8 cellular contexts compared by ENCODE assay signal in genomic region chr12:49233842-49234526, GRCh38. TPM values are rescaled to one million over a fixed set of nuclear protein-coding genes. Genes with fewer than 3 reads are reported as not detected.
DNase-seq lines count a peak whose midpoint lies in the region; ATAC-seq and TF ChIP-seq lines count a peak whose summit lies in the region.

No MANE protein-coding gene starts in this region.

- no peak overlapping the region for H2BK5ac ChIP-seq in mesenchymal stem cell (ENCODE audit: low read depth, low read length, poor library complexity, severe bottlenecking)

- CTCF ChIA-PET in Panc1 (lab: Charles Lee) = interaction anchor here (0.8 kb wide), 1 partner anchor 9 kb away, joined by 12 read pairs; no protein-coding TSS in a partner anchor

- no peaks in the 10 kb centered on the region for H3K36me3 ChIP-seq in BLaER1
- H3K36me3 ChIP-seq in HUES64 (ENCODE audit: insufficient read depth, low read length) = no peaks in the 10 kb centered on the region
- H3K36me3 ChIP-seq in Panc1 (ENCODE audit: control insufficient read depth, insufficient read depth, low read length) = no peaks in the 10 kb centered on the region
- no peaks in the 10 kb centered on the region for H3K36me3 ChIP-seq in mesenchymal stem cell (ENCODE audit: control insufficient read depth in 1 of 2, insufficient read depth in 2 of 2, low read depth in 1 of 2, low read length in 2 of 2)

- H3K4me1 ChIP-seq in BLaER1 (peaks cover 25% of the 10 kb centered on the region), HUES64 (ENCODE audit: insufficient read depth, low read length) (peaks cover 24% of the 10 kb centered on the region), Panc1 (ENCODE audit: control insufficient read depth, insufficient read depth, low read length) (peaks cover 4% of the 10 kb centered on the region; the same call in 1 of the 2 replicates), mesenchymal stem cell (ENCODE audit: control insufficient read depth, insufficient read depth, low read depth, low read length) (peaks cover 14% of the 10 kb centered on the region)

- H2AFZ ChIP-seq in mesenchymal stem cell (ENCODE audit: low read depth, low read length) = peak overlapping the region; percentile 6

- H3K79me1 ChIP-seq in mesenchymal stem cell (replicated peaks; ENCODE audit: low read length, poor library complexity, severe bottlenecking) = peaks cover 5% of the 10 kb centered on the region

- no peaks in the 10 kb centered on the region for H3K27me3 Mint-ChIP-seq in stimulated activated naive CD8-positive, alpha-beta T cell treated with anti-CD3 and anti-CD28 coated beads, Interleukin-15, amount 100 ng/mL, for 72 hours

- peak overlapping the region; percentile 75 to 91 for H3K18ac ChIP-seq in mesenchymal stem cell (ENCODE audit: low read depth in 1 of 2, low read length in 2 of 2)

- H2AK5ac ChIP-seq in mesenchymal stem cell (ENCODE audit: low read length, severe bottlenecking) = peak overlapping the region; percentile 18

- H3K4me1 Mint-ChIP-seq in stimulated activated naive CD8-positive, alpha-beta T cell treated with anti-CD3 and anti-CD28 coated beads, Interleukin-15, amount 100 ng/mL, for 72 hours = peaks cover 23% of the 10 kb centered on the region

- in situ Hi-C loops in Panc1 (cut with HindIII; ENCODE audit: low pct_unique_long_range_greater_than_20kb, low sequenced_read_pairs) = no loop called here

- H2BK12ac ChIP-seq in mesenchymal stem cell (ENCODE audit: low read length in 2 of 2) = peak overlapping the region; percentile 44 to 92

- ATAC-seq in Panc1 (no peak), GM19467 (IDR thresholded peaks at IDR 0.05; ENCODE audit: unreplicated experiment) (no peak)
- no peak for ATAC-seq in stimulated activated naive CD8-positive, alpha-beta T cell treated with anti-CD3 and anti-CD28 coated beads, Interleukin-15, amount 100 ng/mL, for 72 hours

- H3K4ac ChIP-seq in mesenchymal stem cell (ENCODE audit: low read depth in 1 of 2, low read length in 2 of 2) = peak overlapping the region; percentile 73 to 86

- H3K9ac ChIP-seq in BLaER1 = peak overlapping the region; percentile 80
- H3K9ac ChIP-seq in HUES64 (ENCODE audit: low read depth, low read length) = peak overlapping the region; percentile 87; the same call in 1 of the 2 replicates
- peak overlapping the region; percentile 96 for H3K9ac ChIP-seq in mesenchymal stem cell (ENCODE audit: low read length)

- H3K4me2 ChIP-seq in BLaER1 (peak overlapping the region; percentile 98), mesenchymal stem cell (ENCODE audit: low read length, poor library complexity, severe bottlenecking) (peak overlapping the region; percentile 83)

- peak overlapping the region in 1 of 2 donors; percentile 87 for H3K27ac Mint-ChIP-seq in stimulated activated naive CD8-positive, alpha-beta T cell treated with anti-CD3 and anti-CD28 coated beads, Interleukin-15, amount 100 ng/mL, for 72 hours

- no peak overlapping the region for H2BK15ac ChIP-seq in mesenchymal stem cell (ENCODE audit: low read depth, poor library complexity, severe bottlenecking)

- H4K91ac ChIP-seq in mesenchymal stem cell (ENCODE audit: low read length) = peak overlapping the region; percentile 14

- no peaks in the 10 kb centered on the region for H3K9me3 Mint-ChIP-seq in stimulated activated naive CD8-positive, alpha-beta T cell treated with anti-CD3 and anti-CD28 coated beads, Interleukin-15, amount 100 ng/mL, for 72 hours

- H3K14ac ChIP-seq in mesenchymal stem cell (ENCODE audit: low read length in 2 of 2) = peak overlapping the region in 1 of 2 experiments; percentile 73

- H3K4me3 ChIP-seq in BLaER1 = peak overlapping the region; percentile 71
- peak overlapping the region; percentile 81 for H3K4me3 ChIP-seq in HUES64 (ENCODE audit: low read length)
- H3K4me3 ChIP-seq in Panc1 (ENCODE audit: low read depth in 2 of 2, low read length in 2 of 2) = peak overlapping the region in 1 of 2 experiments; percentile 29; a peak in 1 of 4 replicates
- peak overlapping the region; percentile 11 to 75 for H3K4me3 ChIP-seq in mesenchymal stem cell (ENCODE audit: insufficient read depth in 1 of 2, low read depth in 1 of 2, low read length in 2 of 2)

- no peaks in the 10 kb centered on the region for H4K20me1 ChIP-seq in BLaER1

- no peak overlapping the region for H3K23ac ChIP-seq in mesenchymal stem cell (ENCODE audit: low read length in 2 of 2)

- DNase-seq in Panc1 (ENCODE audit: low read depth, low spot score) (no peak), caudate nucleus (lab: John Stamatoyannopoulos, UW) (peak in 58 of 61 donors; percentile 6 to 95 (median 75)), mesenchymal stem cell (no peak), HPDE6-E6E7 (ENCODE audit: extremely low spot score) (no peak)
- no peak for DNase-seq in stimulated activated naive CD8-positive, alpha-beta T cell treated with anti-CD3 and anti-CD28 coated beads, Interleukin-15, amount 100 ng/mL, for 72 hours

- H3K27ac ChIP-seq in BLaER1 (peak overlapping the region; percentile 89), HUES64 (ENCODE audit: low read depth, low read length) (0 out of 2 replicates have a peak overlapping the region, but pooled peaks have one; percentile 28), Panc1 (ENCODE audit: low read length) (peak overlapping the region; percentile 86), caudate nucleus (ENCODE audit: low read depth, low read length) (peak overlapping the region; percentile 99), mesenchymal stem cell (ENCODE audit: low read length, poor library complexity, severe bottlenecking) (no peak overlapping the region)

- intact Hi-C loops in Panc1 (cut with micrococcal nuclease; ENCODE audit: unreplicated experiment) = loop anchor here (10.0 kb wide), 1 partner anchor 99 kb away; the partner anchor contains the start of gene TUBA1B

- no peak for TF ChIP-seq CTCF in Panc1 (IDR thresholded peaks at IDR 0.05)

- peak overlapping the region; percentile 73 for H4K8ac ChIP-seq in mesenchymal stem cell (ENCODE audit: low read length)

- POLR2A ChIA-PET in Panc1 (lab: Charles Lee) = no interaction called here

- peak overlapping the region; percentile 55 for H2BK120ac ChIP-seq in mesenchymal stem cell (ENCODE audit: low read depth, low read length)

- H3K4me3 Mint-ChIP-seq in stimulated activated naive CD8-positive, alpha-beta T cell treated with anti-CD3 and anti-CD28 coated beads, Interleukin-15, amount 100 ng/mL, for 72 hours = peak overlapping the region; percentile 18 to 87

- no peaks in the 10 kb centered on the region for H3K9me3 ChIP-seq in BLaER1
- no peaks in the 10 kb centered on the region for H3K9me3 ChIP-seq in HUES64 (ENCODE audit: insufficient read depth, low read depth, low read length)
- no peaks in the 10 kb centered on the region for H3K9me3 ChIP-seq in Panc1 (ENCODE audit: control insufficient read depth, insufficient read depth, low read depth, low read length)
- no peaks in the 10 kb centered on the region for H3K9me3 ChIP-seq in mesenchymal stem cell (ENCODE audit: control insufficient read depth, low read length)

- H3K27me3 ChIP-seq in BLaER1 = no peaks in the 10 kb centered on the region
- no peaks in the 10 kb centered on the region for H3K27me3 ChIP-seq in HUES64 (ENCODE audit: insufficient read depth, low read length)
- H3K27me3 ChIP-seq in Panc1 (ENCODE audit: control insufficient read depth, insufficient read depth, low read length) = no peaks in the 10 kb centered on the region
- no peaks in the 10 kb centered on the region for H3K27me3 ChIP-seq in mesenchymal stem cell (ENCODE audit: control insufficient read depth in 1 of 2, insufficient read depth in 1 of 2, low read length in 2 of 2)

- 77% methylated on average over 19 of the region's 19 CpGs for WGBS in HUES64
- 78% methylated on average over 15 of the region's 19 CpGs for WGBS in mesenchymal stem cell

- BruUV-seq in Panc1 (replicated peaks; lab: Mats Ljungman, UMichigan) = no TSS peak

RNA-seq across cellular contexts. Expression of gene TUBA1C, which starts 30.9 kb away (rescaled TPM):
- polyA plus RNA-seq in HUES64 (2013, experiment 1 of 2) = 677 TPM
- polyA plus RNA-seq in HUES64 (2013, experiment 2 of 2) = 683 TPM
- total RNA-seq in Panc1 (2021; ENCODE audit: unreplicated experiment) = 524 TPM
- polyA plus RNA-seq in Panc1 (2012; ENCODE audit: insufficient read length) = 438 TPM
- 532 TPM for polyA plus RNA-seq in mesenchymal stem cell (2013, experiment 1 of 2)
- 549 TPM for polyA plus RNA-seq in mesenchymal stem cell (2013, experiment 2 of 2)

RNA-seq across cellular contexts. Expression of gene TUBA1A, which starts 45.1 kb away (rescaled TPM):
- 521 TPM for polyA plus RNA-seq in HUES64 (2013, experiment 1 of 2)
- 770 TPM for polyA plus RNA-seq in HUES64 (2013, experiment 2 of 2)
- total RNA-seq in Panc1 (2021; ENCODE audit: unreplicated experiment) = 133 TPM
- polyA plus RNA-seq in Panc1 (2012; ENCODE audit: insufficient read length) = 381 TPM
- polyA plus RNA-seq in mesenchymal stem cell (2013, experiment 1 of 2) = 656 TPM
- 667 TPM for polyA plus RNA-seq in mesenchymal stem cell (2013, experiment 2 of 2)

Comparison
In these comparisons a context has a peak if more than half of its experiments do, and no peak if none do; other contexts are left out.
1. DNase-seq: peak in caudate nucleus (58 of 61); none in Panc1 (single experiment), mesenchymal stem cell (single experiment), stimulated activated naive CD8-positive, alpha-beta T cell treated with anti-CD3 and anti-CD28 coated beads, Interleukin-15, amount 100 ng/mL, for 72 hours (0 of 2) and HPDE6-E6E7 (single experiment).
2. Peak in every context shown above with its lines, with median percentiles within 50 percentile points of each other: H3K9ac ChIP-seq.